In the genomic region with DNA sequence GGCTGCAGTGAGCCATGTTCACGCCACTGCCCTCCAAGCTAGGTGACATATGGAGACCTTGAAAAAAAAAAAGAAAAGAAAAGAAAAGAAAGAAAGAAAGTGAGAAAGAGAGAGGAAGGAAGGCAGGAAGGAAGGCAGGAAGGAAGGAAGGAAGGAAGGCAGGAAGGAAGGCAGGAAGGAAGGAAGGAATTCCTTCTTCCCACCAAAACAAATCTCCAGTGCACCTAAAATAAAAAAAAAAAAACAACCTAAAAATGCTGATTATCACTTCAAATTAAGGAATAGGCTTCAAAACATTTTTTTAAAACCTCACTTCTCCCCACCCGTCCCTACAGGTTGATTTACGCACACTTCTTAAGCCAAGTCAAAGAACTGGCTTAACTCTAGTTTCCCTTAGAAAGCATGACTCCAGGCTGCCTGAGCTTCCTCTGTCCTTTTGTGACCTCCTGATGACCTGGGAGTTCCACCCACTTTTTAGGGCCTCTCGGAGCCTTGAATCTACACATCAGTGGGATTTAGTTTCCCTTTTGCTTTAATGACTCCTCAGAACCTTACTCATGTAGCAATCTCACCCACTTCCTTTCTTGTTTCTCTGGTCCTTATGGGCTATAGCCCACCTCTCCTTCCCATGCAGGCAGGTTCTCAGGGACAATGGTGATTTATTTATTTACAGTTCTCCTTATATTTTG, we compare ENCODE assay signal across 10 cellular contexts. TPM values are rescaled to one million over a fixed set of nuclear protein-coding genes. Genes with fewer than 3 reads are reported as not detected.
DNase-seq lines count a peak whose midpoint lies in the region; ATAC-seq and TF ChIP-seq lines count a peak whose summit lies in the region.
"Had no signal": no experiment of that assay in that cellular context is flagged by ENCODE, and none has a peak within 500 bp of the region (broad histone marks: within the 10 kb centered on the region; RNA-seq: fewer than 3 reads in every experiment).

No MANE protein-coding gene starts in this region.

- H3K27me3 ChIP-seq in thyroid gland: no peaks in the 10 kb centered on the region

- intact Hi-C loops in activated B cell treated with CpG ODN at 0.5 μM for 24 hours (cut with micrococcal nuclease): no loop called here
- intact Hi-C loops in thyroid gland (cut with DNase I): no loop called here

- H3K27ac ChIP-seq in mesodermal cell (ENCODE audit: low read depth, low read length, severe bottlenecking): peak overlapping the region; percentile 58
- H3K27ac ChIP-seq in thyroid gland: no peak overlapping the region

- peaks cover 11% of the 10 kb centered on the region for H3K4me1 Mint-ChIP-seq in activated B cell treated with CpG ODN at 0.5 μM for 24 hours

- H3K9me3 Mint-ChIP-seq in activated B cell treated with CpG ODN at 0.5 μM for 24 hours: peaks cover 8% of the 10 kb centered on the region

- POLR2A ChIA-PET in activated B cell treated with CpG ODN at 0.5 μM for 24 hours (lab: Charles Lee): interaction anchor here (0.7 kb wide), 1 partner anchor 173 kb away, joined by 6 read pairs; no protein-coding TSS in a partner anchor

- 65 to 73% methylated on average over 3 to 4 of the region's 4 CpGs for WGBS in mesodermal cell (ENCODE audit: insufficient coverage in 2 of 2), 2 experiments
- WGBS in thyroid gland, 2 donors: 74 to 80% methylated on average over 4 of the region's 4 CpGs

- peaks cover 12% of the 10 kb centered on the region for H3K9me3 ChIP-seq in mesodermal cell (ENCODE audit: control insufficient read depth, low read length)
- H3K9me3 ChIP-seq in thyroid gland: no peaks in the 10 kb centered on the region

- H3K36me3 ChIP-seq in mesodermal cell (ENCODE audit: control insufficient read depth, insufficient read depth, low read length) (no peaks in the 10 kb centered on the region), thyroid gland (no peaks in the 10 kb centered on the region)

- DNase-seq in activated B cell treated with CpG ODN at 0.5 μM for 24 hours (no peak), GM03348 (ENCODE audit: low spot score) (no peak), thyroid gland (no peak), HuH-7.5 (ENCODE audit: low spot score) (no peak)
- no peak for DNase-seq in activated CD8-positive, alpha-beta memory T cell treated with anti-CD3 and anti-CD28 coated beads for 24 hours
- DNase-seq: HCEC 1CT, hypothalamus had no signal

- H3K4me3 ChIP-seq in mesodermal cell (ENCODE audit: extremely low read depth, insufficient read depth, low read length, poor library complexity, severe bottlenecking) (no peak overlapping the region), thyroid gland (replicated peaks in 1 of 3) (no peak overlapping the region)

- ATAC-seq in GM18870 (IDR thresholded peaks at IDR 0.05; ENCODE audit: unreplicated experiment) (peak; percentile 92), HG03135 (IDR thresholded peaks at IDR 0.05; ENCODE audit: unreplicated experiment) (peak; percentile 50), activated B cell treated with CpG ODN at 0.5 μM for 24 hours (ENCODE audit: low read depth) (no peak)

- TF ChIP-seq POLR2A in thyroid gland (IDR thresholded peaks at IDR 0.05): no peak

- H3K4me3 Mint-ChIP-seq in activated B cell treated with CpG ODN at 0.5 μM for 24 hours: peak overlapping the region; percentile 35

- H3K27ac Mint-ChIP-seq in activated B cell treated with CpG ODN at 0.5 μM for 24 hours: no peak overlapping the region

- peaks cover 22% of the 10 kb centered on the region for H3K4me1 ChIP-seq in mesodermal cell (ENCODE audit: control insufficient read depth, insufficient read depth, low read length, poor library complexity, severe bottlenecking)
- no peaks in the 10 kb centered on the region for H3K4me1 ChIP-seq in thyroid gland

- no peaks in the 10 kb centered on the region for H3K36me3 Mint-ChIP-seq in activated B cell treated with CpG ODN at 0.5 μM for 24 hours (ENCODE audit: low read depth)

- CTCF ChIA-PET in activated B cell treated with CpG ODN at 0.5 μM for 24 hours (lab: Charles Lee): no interaction called here

- H3K27me3 Mint-ChIP-seq in activated B cell treated with CpG ODN at 0.5 μM for 24 hours: peaks cover 3% of the 10 kb centered on the region

- TF ChIP-seq CTCF in activated B cell treated with CpG ODN at 0.5 μM for 24 hours (IDR thresholded peaks at IDR 0.05) (no peak), thyroid gland (IDR thresholded peaks at IDR 0.05) (no peak)

RNA-seq across cellular contexts. Expression of gene DUSP6, which starts 18.6 kb away (rescaled TPM):
- total RNA-seq in activated B cell treated with CpG ODN at 0.5 μM for 24 hours (1.6 and 1.8 TPM in 2 replicates), thyroid gland (10 to 100 TPM; 31.0 to 40.2 (median 33.8) TPM)
- 378 TPM for polyA plus RNA-seq in mesodermal cell (2013, experiment 1 of 2)
- 304 TPM for polyA plus RNA-seq in mesodermal cell (2013, experiment 2 of 2)

Comparison
In these comparisons a context has a peak if more than half of its experiments do, and no peak if none do; other contexts are left out.
1. RNA of gene DUSP6, which starts 18.6 kb away (total RNA-seq): 31.0 to 40.2 TPM in thyroid gland; 1.6 to 1.8 TPM in activated B cell treated with CpG ODN at 0.5 μM for 24 hours; every median in the first group is over 10 times any median in the second.